16 cellular contexts compared by ENCODE assay signal in genomic region chr2:172600644-172601043, GRCh38.
"Had no signal": no experiment of that assay in that cellular context is flagged by ENCODE, and none has a peak within 500 bp of the region (broad histone marks: within the 10 kb centered on the region; RNA-seq: fewer than 3 reads in every experiment).

No MANE protein-coding gene starts in this region.

- H3K9me3 ChIP-seq: esophagus squamous epithelium, thyroid gland, vagina had no signal

- H3K4me1 ChIP-seq: esophagus squamous epithelium, thyroid gland, vagina had no signal

- DNase-seq: activated B cell treated with CpG ODN at 0.5 μM for 24 hours; activated CD4-positive, alpha-beta T cell treated with anti-CD3 and anti-CD28 coated beads, Interleukin-2, amount 50 U/mL, for 1 hour; activated naive CD4-positive, alpha-beta T cell; esophagus squamous epithelium; foreskin fibroblast; glutamatergic neuron; naive B cell; stimulated activated CD4-positive, alpha-beta T cell treated with anti-CD3 and anti-CD28 coated beads, Interleukin-2, amount 100 ng/mL, for 48 hours; stimulated activated naive B cell treated with anti-CD40 and anti-IgM and Interleukin-4, amounts not matched to agents 10 μg/mL and 1 μg/mL and 100 μg/mL, for 72 hours; thyroid gland had no signal

- H3K27me3 ChIP-seq: esophagus squamous epithelium, thyroid gland, vagina had no signal

- H3K4me1 Mint-ChIP-seq: activated B cell treated with CpG ODN at 0.5 μM for 24 hours; naive B cell; stimulated activated naive B cell treated with anti-CD40 and anti-IgM and Interleukin-4, amounts not matched to agents 10 μg/mL and 1 μg/mL and 100 μg/mL, for 72 hours had no signal

- H3K36me3 ChIP-seq: thyroid gland had no signal

- H3K79me2 ChIP-seq: parathyroid adenoma had no signal

- H3K9me3 Mint-ChIP-seq: activated B cell treated with CpG ODN at 0.5 μM for 24 hours; naive B cell; stimulated activated naive B cell treated with anti-CD40 and anti-IgM and Interleukin-4, amounts not matched to agents 10 μg/mL and 1 μg/mL and 100 μg/mL, for 72 hours had no signal

- H3K4me3 Mint-ChIP-seq: activated B cell treated with CpG ODN at 0.5 μM for 24 hours; naive B cell; stimulated activated naive B cell treated with anti-CD40 and anti-IgM and Interleukin-4, amounts not matched to agents 10 μg/mL and 1 μg/mL and 100 μg/mL, for 72 hours had no signal

- H3K27ac Mint-ChIP-seq: activated B cell treated with CpG ODN at 0.5 μM for 24 hours; stimulated activated naive B cell treated with anti-CD40 and anti-IgM and Interleukin-4, amounts not matched to agents 10 μg/mL and 1 μg/mL and 100 μg/mL, for 72 hours had no signal

- ATAC-seq: SK-N-SH treated with all-trans-retinoic acid at 6 μM for 48 hours; stimulated activated naive B cell treated with anti-CD40 and anti-IgM and Interleukin-4, amounts not matched to agents 10 μg/mL and 1 μg/mL and 100 μg/mL, for 72 hours had no signal

- H3K27me3 Mint-ChIP-seq: activated B cell treated with CpG ODN at 0.5 μM for 24 hours; naive B cell; stimulated activated naive B cell treated with anti-CD40 and anti-IgM and Interleukin-4, amounts not matched to agents 10 μg/mL and 1 μg/mL and 100 μg/mL, for 72 hours had no signal

- H3K4me3 ChIP-seq: esophagus squamous epithelium, lung, thyroid gland, vagina had no signal

- H3K27ac ChIP-seq: esophagus squamous epithelium, parathyroid adenoma, thyroid gland, vagina had no signal

- H3K9ac ChIP-seq: parathyroid adenoma had no signal

- FAIRE-seq: astrocyte, colon had no signal
